ENCODE assay signal across 28 cellular contexts in the genomic region with DNA sequence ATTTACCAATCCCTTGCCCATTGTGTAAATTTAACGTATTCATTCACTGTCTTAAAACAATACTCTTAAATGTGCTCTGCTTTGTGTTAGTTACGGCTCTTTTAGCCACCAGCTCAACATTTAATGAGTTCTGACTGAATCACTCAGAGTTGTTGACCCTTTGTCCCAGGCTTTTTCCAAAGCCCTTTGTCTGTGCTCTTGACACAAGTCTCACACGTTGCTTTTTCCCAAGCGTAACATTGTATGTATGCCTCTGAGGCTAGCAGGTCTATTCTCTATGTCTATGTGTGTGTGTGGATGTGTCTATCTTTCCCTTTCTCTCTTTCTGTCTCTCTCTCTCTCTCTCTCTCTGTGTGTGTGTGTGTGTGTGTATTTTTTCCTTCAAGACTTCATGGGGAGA.
DNase-seq lines count a peak whose midpoint lies in the region; ATAC-seq and TF ChIP-seq lines count a peak whose summit lies in the region.
"Had no signal": no experiment of that assay in that cellular context is flagged by ENCODE, and none has a peak within 500 bp of the region (broad histone marks: within the 10 kb centered on the region; RNA-seq: fewer than 3 reads in every experiment).

No MANE protein-coding gene starts in this region.

- DNase-seq in cardiac muscle cell (ENCODE audit: low read depth in 1 of 2, low spot score in 1 of 2) (peak in 1 of 2 donors; percentile 75), left cardiac atrium (no peak), astrocyte of the cerebellum (ENCODE audit: low read depth) (peak; percentile 33), iPS-NIHi7 (ENCODE audit: extremely low spot score) (peak; percentile 18), retina (peak; percentile 77), NCI-H1092 treated with DMSO at 0.1 percent for 48 hours (lab: John Stamatoyannopoulos, UW) (no peak), amygdala (lab: John Stamatoyannopoulos, UW) (no peak)
- DNase-seq in activated CD8-positive, alpha-beta memory T cell treated with anti-CD3 and anti-CD28 coated beads for 24 hours: no peak
- DNase-seq: activated CD4-positive, alpha-beta memory T cell treated with anti-CD3 and anti-CD28 coated beads for 36 hours; activated CD4-positive, CD25-positive, alpha-beta regulatory T cell treated with anti-CD3 and anti-CD28 coated beads, Interleukin-2, amount 50 U/mL, for 72 hours; activated CD8-positive, alpha-beta memory T cell treated with anti-CD3 and anti-CD28 coated beads, Interleukin-2, amount 50 U/mL, for 4 hours; activated naive CD4-positive, alpha-beta T cell treated with Interleukin-2 at 50 U/mL for 16 hours; brain microvascular endothelial cell; CD4-positive, alpha-beta T cell; dorsolateral prefrontal cortex; gastrocnemius medialis; H7; mesenchymal stem cell; NCI-H187; NCI-H526; occipital lobe; Peyer's patch; SHP77; stimulated activated CD4-positive, alpha-beta T cell treated with anti-CD3 and anti-CD28 coated beads, Interleukin-4, amount 100 ng/mL, for 24 hours; T-helper 2 cell had no signal

- no peaks in the 10 kb centered on the region for H3K27me3 ChIP-seq in cardiac muscle cell
- H3K27me3 ChIP-seq: brain microvascular endothelial cell, dorsolateral prefrontal cortex, gastrocnemius medialis, hepatocyte, Peyer's patch, tibial nerve had no signal

- peaks cover 13% of the 10 kb centered on the region for H3K4me1 ChIP-seq in cardiac muscle cell (ENCODE audit: low read depth)
- H3K4me1 ChIP-seq: gastrocnemius medialis, Peyer's patch, tibial nerve had no signal

- no peak for TF ChIP-seq CTCF in cardiac muscle cell (IDR thresholded peaks at IDR 0.05; ENCODE audit: low read depth, low read length)
- no peak for TF ChIP-seq CTCF in astrocyte of the cerebellum (IDR thresholded peaks at IDR 0.05; ENCODE audit: low read depth, low read length, missing control alignments)

- no peak for ATAC-seq in left cardiac atrium
- ATAC-seq: gastrocnemius medialis, left lobe of liver had no signal

- H3K36me3 ChIP-seq in cardiac muscle cell: peaks cover 3% of the 10 kb centered on the region
- H3K36me3 ChIP-seq: brain microvascular endothelial cell, gastrocnemius medialis, Peyer's patch, tibial nerve had no signal

- in situ Hi-C loops in astrocyte of the cerebellum (cut with HindIII; ENCODE audit: low sequenced_read_pairs): no loop called here

- no peaks in the 10 kb centered on the region for H3K9me3 ChIP-seq in cardiac muscle cell (ENCODE audit: low read depth)
- H3K9me3 ChIP-seq: gastrocnemius medialis, Peyer's patch, tibial nerve had no signal

- H3K27ac ChIP-seq in cardiac muscle cell: peak overlapping the region; percentile 64
- H3K27ac ChIP-seq: brain microvascular endothelial cell, dorsolateral prefrontal cortex, gastrocnemius medialis, hepatocyte, Peyer's patch, tibial nerve had no signal

- H3K4me3 ChIP-seq in cardiac muscle cell: no peak overlapping the region
- no peak overlapping the region for H3K4me3 ChIP-seq in astrocyte of the cerebellum (ENCODE audit: low read depth, low read length)
- H3K4me3 ChIP-seq: dorsolateral prefrontal cortex, gastrocnemius medialis, hepatocyte, Peyer's patch, tibial nerve had no signal

- intact Hi-C loops in left cardiac atrium (cut with DNase I): no loop called here

Comparison
In these comparisons a context has a peak if more than half of its experiments do, and no peak if none do; other contexts are left out.
1. DNase-seq: peak in astrocyte of the cerebellum (single experiment), iPS-NIHi7 (single experiment) and retina (single experiment); none in left cardiac atrium (single experiment), NCI-H1092 treated with DMSO at 0.1 percent for 48 hours (single experiment), activated CD8-positive, alpha-beta memory T cell treated with anti-CD3 and anti-CD28 coated beads for 24 hours (single experiment) and amygdala (0 of 56).